In the genomic region with DNA sequence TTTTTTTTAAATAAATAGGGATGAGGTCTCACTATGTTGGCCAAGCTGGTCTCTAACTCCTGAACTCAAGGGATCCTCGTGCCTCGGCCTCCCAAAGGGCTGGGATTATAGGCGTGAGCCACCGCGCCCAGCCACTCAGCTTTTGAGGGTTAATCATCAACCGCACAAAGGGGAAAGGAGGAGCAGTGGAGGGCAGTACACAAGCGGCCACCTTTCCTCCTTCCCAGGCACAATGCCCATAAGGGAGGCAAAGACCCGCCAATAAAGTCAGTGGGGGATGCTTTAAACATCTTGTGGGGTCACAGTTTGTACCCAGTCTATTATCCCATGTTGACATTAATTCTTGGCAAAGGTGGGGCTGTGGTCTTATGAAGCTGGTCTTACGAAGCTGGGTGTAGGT, we compare ENCODE assay signal across 2 cellular contexts.
TF ChIP-seq lines count a peak whose summit lies in the region.

No MANE protein-coding gene starts in this region.

TF ChIP-seq in GM12878, 131 proteins besides CTCF, POLR2A, EP300 and RAD21:
- no peak for TF ChIP-seq YBX1 (IDR thresholded peaks at IDR 0.05)
TF ChIP-seq in GM12878: peak in this region for 0.

TF ChIP-seq in HepG2, 621 proteins besides CTCF, POLR2A, EP300 and RAD21:
- TF ChIP-seq, protein P1, sequence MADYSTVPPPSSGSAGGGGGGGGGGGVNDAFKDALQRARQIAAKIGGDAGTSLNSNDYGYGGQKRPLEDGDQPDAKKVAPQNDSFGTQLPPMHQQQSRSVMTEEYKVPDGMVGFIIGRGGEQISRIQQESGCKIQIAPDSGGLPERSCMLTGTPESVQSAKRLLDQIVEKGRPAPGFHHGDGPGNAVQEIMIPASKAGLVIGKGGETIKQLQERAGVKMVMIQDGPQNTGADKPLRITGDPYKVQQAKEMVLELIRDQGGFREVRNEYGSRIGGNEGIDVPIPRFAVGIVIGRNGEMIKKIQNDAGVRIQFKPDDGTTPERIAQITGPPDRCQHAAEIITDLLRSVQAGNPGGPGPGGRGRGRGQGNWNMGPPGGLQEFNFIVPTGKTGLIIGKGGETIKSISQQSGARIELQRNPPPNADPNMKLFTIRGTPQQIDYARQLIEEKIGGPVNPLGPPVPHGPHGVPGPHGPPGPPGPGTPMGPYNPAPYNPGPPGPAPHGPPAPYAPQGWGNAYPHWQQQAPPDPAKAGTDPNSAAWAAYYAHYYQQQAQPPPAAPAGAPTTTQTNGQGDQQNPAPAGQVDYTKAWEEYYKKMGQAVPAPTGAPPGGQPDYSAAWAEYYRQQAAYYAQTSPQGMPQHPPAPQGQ (CRISPR knock-in tag; IDR thresholded peaks at IDR 0.05; ENCODE audit: borderline replicate concordance): no peak
- no peak for TF ChIP-seq STAG1 (CRISPR knock-in tag; IDR thresholded peaks at IDR 0.05)
- TF ChIP-seq, protein P2, sequence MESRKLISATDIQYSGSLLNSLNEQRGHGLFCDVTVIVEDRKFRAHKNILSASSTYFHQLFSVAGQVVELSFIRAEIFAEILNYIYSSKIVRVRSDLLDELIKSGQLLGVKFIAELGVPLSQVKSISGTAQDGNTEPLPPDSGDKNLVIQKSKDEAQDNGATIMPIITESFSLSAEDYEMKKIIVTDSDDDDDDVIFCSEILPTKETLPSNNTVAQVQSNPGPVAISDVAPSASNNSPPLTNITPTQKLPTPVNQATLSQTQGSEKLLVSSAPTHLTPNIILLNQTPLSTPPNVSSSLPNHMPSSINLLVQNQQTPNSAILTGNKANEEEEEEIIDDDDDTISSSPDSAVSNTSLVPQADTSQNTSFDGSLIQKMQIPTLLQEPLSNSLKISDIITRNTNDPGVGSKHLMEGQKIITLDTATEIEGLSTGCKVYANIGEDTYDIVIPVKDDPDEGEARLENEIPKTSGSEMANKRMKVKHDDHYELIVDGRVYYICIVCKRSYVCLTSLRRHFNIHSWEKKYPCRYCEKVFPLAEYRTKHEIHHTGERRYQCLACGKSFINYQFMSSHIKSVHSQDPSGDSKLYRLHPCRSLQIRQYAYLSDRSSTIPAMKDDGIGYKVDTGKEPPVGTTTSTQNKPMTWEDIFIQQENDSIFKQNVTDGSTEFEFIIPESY (CRISPR knock-in tag; IDR thresholded peaks at IDR 0.05): 0 out of 2 replicates have a peak, but pooled peaks have one; percentile 7
- TF ChIP-seq, protein P3, sequence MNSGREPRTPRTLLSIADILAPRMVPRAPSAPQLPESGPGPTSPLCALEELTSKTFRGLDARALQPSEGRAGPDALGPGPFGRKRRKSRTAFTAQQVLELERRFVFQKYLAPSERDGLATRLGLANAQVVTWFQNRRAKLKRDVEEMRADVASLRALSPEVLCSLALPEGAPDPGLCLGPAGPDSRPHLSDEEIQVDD (CRISPR knock-in tag; IDR thresholded peaks at IDR 0.05; ENCODE audit: borderline replicate concordance): no peak
